In genomic region chr19:29941828-29942403, GRCh38 we compare ENCODE assay signal across 8 cellular contexts. TPM values are rescaled to one million over a fixed set of nuclear protein-coding genes. Genes with fewer than 3 reads are reported as not detected.
DNase-seq lines count a peak whose midpoint lies in the region; ATAC-seq and TF ChIP-seq lines count a peak whose summit lies in the region.

Gene URI1 (plus strand): TSS chr19:29942239. CDS start chr19:29942548, 309 bp downstream.

- DNase-seq in DMS79 (lab: John Stamatoyannopoulos, UW): peak; percentile 54
- peak; percentile 94 for DNase-seq in Karpas-422
- peak; percentile 82 for DNase-seq in RKO (ENCODE audit: low spot score)
- DNase-seq in activated T-helper 1 cell treated with anti-CD3 and anti-CD28 coated beads, Interleukin-12 subunit alpha, Interleukin-12 subunit beta, Interleukin-2, Interleukin-4 antibody, amounts not matched to agents 30 ng/mL and 10 ng/mL and 1 ng/mL, durations not matched to agents 14 hours and 24 hours and 36 hours (ENCODE audit: low spot score): peak; percentile 93
- DNase-seq in fibroblast of mammary gland (ENCODE audit: low read depth): peak; percentile 71
- peak; percentile 92 for DNase-seq in natural killer cell treated with Interleukin-12 subunit alpha and Interleukin-12 subunit beta and Interleukin-15 and Interleukin-18, amount 100 ng/mL, for 72 hours (ENCODE audit: low spot score)
- DNase-seq in stimulated activated naive CD4-positive, alpha-beta T cell (lab: John Stamatoyannopoulos, UW): peak; percentile 83 to 95 (median 91)

- intact Hi-C loops in activated T-helper 1 cell treated with anti-CD3 and anti-CD28 coated beads, Interleukin-12 subunit alpha, Interleukin-12 subunit beta, Interleukin-2, Interleukin-4 antibody, amounts not matched to agents 30 ng/mL and 10 ng/mL and 1 ng/mL, durations not matched to agents 14 hours and 24 hours and 36 hours (cut with micrococcal nuclease): loop anchor here (1.0 to 10.0 kb wide), 8 partner anchors 65 to 1273 kb away; partner anchors contain the start of genes C19orf12, CCNE1, PLEKHF1 and POP4

- H3K79me2 ChIP-seq in Karpas-422 (ENCODE audit: low read length): peaks cover 45% of the 10 kb centered on the region

- peak within 1 kb of the TSS; percentile 58 for H3K27ac ChIP-seq in Karpas-422 (ENCODE audit: low read length)

- peaks cover 12% of the 10 kb centered on the region for H3K36me3 Mint-ChIP-seq in activated T-helper 1 cell treated with anti-CD3 and anti-CD28 coated beads, Interleukin-12 subunit alpha, Interleukin-12 subunit beta, Interleukin-2, Interleukin-4 antibody, amounts not matched to agents 30 ng/mL and 10 ng/mL and 1 ng/mL, durations not matched to agents 14 hours and 24 hours and 36 hours (ENCODE audit: low read depth)
- peaks cover 6% of the 10 kb centered on the region for H3K36me3 Mint-ChIP-seq in natural killer cell treated with Interleukin-12 subunit alpha and Interleukin-12 subunit beta and Interleukin-15 and Interleukin-18, amount 100 ng/mL, for 72 hours

- peak within 1 kb of the TSS; percentile 97 for H3K4me3 Mint-ChIP-seq in activated T-helper 1 cell treated with anti-CD3 and anti-CD28 coated beads, Interleukin-12 subunit alpha, Interleukin-12 subunit beta, Interleukin-2, Interleukin-4 antibody, amounts not matched to agents 30 ng/mL and 10 ng/mL and 1 ng/mL, durations not matched to agents 14 hours and 24 hours and 36 hours
- H3K4me3 Mint-ChIP-seq in natural killer cell treated with Interleukin-12 subunit alpha and Interleukin-12 subunit beta and Interleukin-15 and Interleukin-18, amount 100 ng/mL, for 72 hours: peak within 1 kb of the TSS; percentile 95

- peaks cover 10% of the 10 kb centered on the region; the same call in 1 of the 2 replicates for H3K36me3 ChIP-seq in Karpas-422 (ENCODE audit: insufficient read depth, low read length)

- H3K4me1 ChIP-seq in Karpas-422 (ENCODE audit: low read length): peaks cover 30% of the 10 kb centered on the region

- H3K9me2 ChIP-seq in Karpas-422 (replicated peaks; ENCODE audit: insufficient read depth, low read length): no peaks in the 10 kb centered on the region

- peak within 1 kb of the TSS; percentile 81 for H3K4me3 ChIP-seq in Karpas-422 (ENCODE audit: low read length)
- peak within 1 kb of the TSS; percentile 92 for H3K4me3 ChIP-seq in fibroblast of mammary gland (ENCODE audit: control insufficient read depth, low read depth, low read length)

- peaks cover 48% of the 10 kb centered on the region for H3K4me1 Mint-ChIP-seq in activated T-helper 1 cell treated with anti-CD3 and anti-CD28 coated beads, Interleukin-12 subunit alpha, Interleukin-12 subunit beta, Interleukin-2, Interleukin-4 antibody, amounts not matched to agents 30 ng/mL and 10 ng/mL and 1 ng/mL, durations not matched to agents 14 hours and 24 hours and 36 hours (ENCODE audit: low read depth)
- H3K4me1 Mint-ChIP-seq in natural killer cell treated with Interleukin-12 subunit alpha and Interleukin-12 subunit beta and Interleukin-15 and Interleukin-18, amount 100 ng/mL, for 72 hours (ENCODE audit: low read depth in 2 of 2): peaks cover 27 to 34% of the 10 kb centered on the region in 2 donors

- H4K20me1 ChIP-seq in Karpas-422 (ENCODE audit: insufficient read depth, low read depth, low read length): no peaks in the 10 kb centered on the region

- H2AFZ ChIP-seq in Karpas-422 (ENCODE audit: low read length): peak within 1 kb of the TSS; percentile 75; the same call in 1 of the 2 replicates

- ATAC-seq in GM21786 (IDR thresholded peaks at IDR 0.05; ENCODE audit: unreplicated experiment): peak; percentile 84
- peak; percentile 97 to 98 for ATAC-seq in natural killer cell treated with Interleukin-12 subunit alpha and Interleukin-12 subunit beta and Interleukin-15 and Interleukin-18, amount 100 ng/mL, for 72 hours

- no peaks in the 10 kb centered on the region for H3K27me3 ChIP-seq in Karpas-422 (ENCODE audit: low read length)

- peak within 1 kb of the TSS; percentile 85 for H3K9ac ChIP-seq in Karpas-422 (ENCODE audit: low read length)

- peaks cover 2% of the 10 kb centered on the region for H3K27me3 Mint-ChIP-seq in activated T-helper 1 cell treated with anti-CD3 and anti-CD28 coated beads, Interleukin-12 subunit alpha, Interleukin-12 subunit beta, Interleukin-2, Interleukin-4 antibody, amounts not matched to agents 30 ng/mL and 10 ng/mL and 1 ng/mL, durations not matched to agents 14 hours and 24 hours and 36 hours (ENCODE audit: insufficient read depth)
- H3K27me3 Mint-ChIP-seq in natural killer cell treated with Interleukin-12 subunit alpha and Interleukin-12 subunit beta and Interleukin-15 and Interleukin-18, amount 100 ng/mL, for 72 hours: peaks cover 5 to 7% of the 10 kb centered on the region in 2 donors

- peaks cover 9% of the 10 kb centered on the region for H3K9me3 Mint-ChIP-seq in activated T-helper 1 cell treated with anti-CD3 and anti-CD28 coated beads, Interleukin-12 subunit alpha, Interleukin-12 subunit beta, Interleukin-2, Interleukin-4 antibody, amounts not matched to agents 30 ng/mL and 10 ng/mL and 1 ng/mL, durations not matched to agents 14 hours and 24 hours and 36 hours
- H3K9me3 Mint-ChIP-seq in natural killer cell treated with Interleukin-12 subunit alpha and Interleukin-12 subunit beta and Interleukin-15 and Interleukin-18, amount 100 ng/mL, for 72 hours: no peaks in the 10 kb centered on the region

- TF ChIP-seq CTCF in fibroblast of mammary gland (conservative IDR thresholded peaks at IDR 0.05; ENCODE audit: control insufficient read depth, insufficient read depth, low read depth, low read length): no peak

- H3K9me3 ChIP-seq in Karpas-422 (ENCODE audit: low read length): no peaks in the 10 kb centered on the region

- peak within 1 kb of the TSS; percentile 96 for H3K27ac Mint-ChIP-seq in activated T-helper 1 cell treated with anti-CD3 and anti-CD28 coated beads, Interleukin-12 subunit alpha, Interleukin-12 subunit beta, Interleukin-2, Interleukin-4 antibody, amounts not matched to agents 30 ng/mL and 10 ng/mL and 1 ng/mL, durations not matched to agents 14 hours and 24 hours and 36 hours
- peak within 1 kb of the TSS; percentile 79 to 87 for H3K27ac Mint-ChIP-seq in natural killer cell treated with Interleukin-12 subunit alpha and Interleukin-12 subunit beta and Interleukin-15 and Interleukin-18, amount 100 ng/mL, for 72 hours

- peak within 1 kb of the TSS; percentile 90 for H3K4me2 ChIP-seq in Karpas-422 (ENCODE audit: low read depth, low read length, poor library complexity, severe bottlenecking)

RNA-seq across cellular contexts. Expression of gene URI1, which starts in this region (rescaled TPM):
- 77.7 and 106 TPM in 2 replicates for total RNA-seq in Karpas-422 (2014; rRNA removed; shearing (Covaris generic); ENCODE audit: low replicate concordance)
- total RNA-seq in activated T-helper 1 cell treated with anti-CD3 and anti-CD28 coated beads, Interleukin-12 subunit alpha, Interleukin-12 subunit beta, Interleukin-2, Interleukin-4 antibody, amounts not matched to agents 30 ng/mL and 10 ng/mL and 1 ng/mL, durations not matched to agents 14 hours and 24 hours and 36 hours: 62.9 and 67.6 TPM in 2 replicates
- total RNA-seq in natural killer cell treated with Interleukin-12 subunit alpha and Interleukin-12 subunit beta and Interleukin-15 and Interleukin-18, amount 100 ng/mL, for 72 hours: 10 to 100 TPM; 63.1 to 64.0 TPM

Comparison
In these comparisons a context has a peak if more than half of its experiments do, and no peak if none do; other contexts are left out.
1. Peak in every context shown above with its lines: DNase-seq, ATAC-seq, H3K4me3 ChIP-seq and H3K27ac ChIP-seq.